20 cellular contexts compared by ENCODE assay signal in genomic region chr20:46185353-46185752, GRCh38.
DNase-seq lines count a peak whose midpoint lies in the region; ATAC-seq, FAIRE-seq and TF ChIP-seq lines count a peak whose summit lies in the region.
"Had no signal": no experiment of that assay in that cellular context is flagged by ENCODE, and none has a peak within 500 bp of the region (broad histone marks: within the 10 kb centered on the region; RNA-seq: fewer than 3 reads in every experiment).

No MANE protein-coding gene starts in this region.

- intact Hi-C loops in HepG2 (cut with micrococcal nuclease; ENCODE audit: unreplicated experiment), result no loop called here
- intact Hi-C loops in right lobe of liver (cut with DNase I), result no loop called here
- intact Hi-C loops in left lung (cut with DNase I), result no loop called here

- CTCF ChIA-PET in HepG2 (lab: Yijun Ruan, JAX; ENCODE audit: low intra/inter-chr PET ratio, low total read pairs) (no interaction called here), H1 (lab: Charles Lee; ENCODE audit: partially characterized antibody) (interaction anchor here (2.0 to 2.9 kb wide), 3 partner anchors 10 to 53 kb away, joined by 11 to 12 read pairs (median 11); no protein-coding TSS in a partner anchor)

- H3K9me3 ChIP-seq in HepG2 (ENCODE audit: low read length) (no peaks in the 10 kb centered on the region), right lobe of liver (no peaks in the 10 kb centered on the region), H1 (ENCODE audit: insufficient read depth in 2 of 2, low read depth in 1 of 2, low read length in 1 of 2) (no peaks in the 10 kb centered on the region), trophoblast cell (ENCODE audit: insufficient read depth, low read depth, low read length) (peaks cover 1% of the 10 kb centered on the region), left lung (no peaks in the 10 kb centered on the region)
- H3K9me3 ChIP-seq: BLaER1, Caco-2 had no signal

- peaks cover 6% of the 10 kb centered on the region; the same call in 1 of the 2 replicates for H3K23me2 ChIP-seq in H1 (ENCODE audit: low read depth, low read length)

- H4K12ac ChIP-seq in trophoblast cell (ENCODE audit: low read depth, low read length), result no peak overlapping the region

- no peak for ATAC-seq in HepG2
- no peak for ATAC-seq in right lobe of liver
- ATAC-seq in left lung, result no peak
- ATAC-seq: CD8-positive, alpha-beta T cell had no signal

- H4K8ac ChIP-seq in H1 (ENCODE audit: extremely low read depth, insufficient read depth, low read length) (no peak overlapping the region), trophoblast cell (ENCODE audit: low read depth, low read length) (no peak overlapping the region)

- H3K4me2 ChIP-seq in HepG2 (ENCODE audit: low read depth, low read length) (no peak overlapping the region), H1 (ENCODE audit: insufficient read depth in 1 of 2, low read depth in 2 of 2, low read length in 2 of 2) (no peak overlapping the region), trophoblast cell (ENCODE audit: low read length) (no peak overlapping the region)
- H3K4me2 ChIP-seq: BLaER1 had no signal

- no peaks in the 10 kb centered on the region for H3K4me1 ChIP-seq in HepG2 (ENCODE audit: insufficient read depth, low read length)
- no peaks in the 10 kb centered on the region for H3K4me1 ChIP-seq in right lobe of liver
- no peaks in the 10 kb centered on the region for H3K4me1 ChIP-seq in H1 (replicated peaks in 1 of 4; ENCODE audit: control insufficient read depth in 3 of 4, insufficient read depth in 4 of 4, low read length in 3 of 4)
- no peaks in the 10 kb centered on the region for H3K4me1 ChIP-seq in trophoblast cell (ENCODE audit: control insufficient read depth in 1 of 2, insufficient read depth in 2 of 2, low read length in 2 of 2)
- H3K4me1 ChIP-seq in left lung, result no peaks in the 10 kb centered on the region
- H3K4me1 ChIP-seq: BLaER1, Caco-2 had no signal

- H3K36me3 ChIP-seq in HepG2 (replicated peaks in 1 of 2; ENCODE audit: control insufficient read depth in 1 of 2, insufficient read depth in 2 of 2, low read length in 2 of 2), result no peaks in the 10 kb centered on the region
- H3K36me3 ChIP-seq in right lobe of liver, result no peaks in the 10 kb centered on the region
- H3K36me3 ChIP-seq in H1 (ENCODE audit: control insufficient read depth in 2 of 4, insufficient read depth in 4 of 4, low read length in 3 of 4), result no peaks in the 10 kb centered on the region
- no peaks in the 10 kb centered on the region for H3K36me3 ChIP-seq in trophoblast cell (ENCODE audit: control insufficient read depth in 1 of 2, insufficient read depth in 2 of 2, low read length in 2 of 2)
- no peaks in the 10 kb centered on the region for H3K36me3 ChIP-seq in left lung
- H3K36me3 ChIP-seq: BLaER1 had no signal

- POLR2A ChIA-PET in HepG2 (lab: Yijun Ruan, JAX) (no interaction called here), H1 (lab: Charles Lee; ENCODE audit: partially characterized antibody) (interaction anchor here (0.7 kb wide), 1 partner anchor 21 kb away, joined by 3 read pairs; no protein-coding TSS in a partner anchor)

- TF ChIP-seq POLR2A in HepG2 (IDR thresholded peaks at IDR 0.05; ENCODE audit: insufficient read depth in 1 of 2, low read depth in 2 of 2, low read length in 2 of 2) (no peak), right lobe of liver (IDR thresholded peaks at IDR 0.05) (no peak), H1 (IDR thresholded peaks at IDR 0.05; ENCODE audit: control extremely low read depth in 1 of 2, low read depth in 2 of 2, low read length in 2 of 2) (no peak)

- H4K20me1 ChIP-seq in HepG2 (ENCODE audit: insufficient read depth, low read length) (no peaks in the 10 kb centered on the region), H1 (replicated peaks in 1 of 2; ENCODE audit: control insufficient read depth in 1 of 2, insufficient read depth in 2 of 2, low read length in 2 of 2) (peaks cover 0 to 3% of the 10 kb centered on the region in 2 experiments)
- H4K20me1 ChIP-seq: BLaER1 had no signal

- H2AFZ ChIP-seq in HepG2 (ENCODE audit: low read length) (no peak overlapping the region), H1 (ENCODE audit: low read length) (no peak overlapping the region), trophoblast cell (ENCODE audit: insufficient read depth, low read length, poor library complexity) (no peak overlapping the region)

- H2BK12ac ChIP-seq in H1 (ENCODE audit: low read depth, low read length) (no peak overlapping the region), trophoblast cell (ENCODE audit: low read length) (no peak overlapping the region)

- FAIRE-seq in HepG2 (lab: Jason Lieb, UNC), result no peak
- no peak for FAIRE-seq in H1 (lab: Jason Lieb, UNC)
- FAIRE-seq: A204.1, G401.6, GM12892 had no signal

- H3K79me2 ChIP-seq in HepG2 (ENCODE audit: insufficient read depth, low read length) (no peaks in the 10 kb centered on the region), H1 (ENCODE audit: control insufficient read depth in 1 of 2, insufficient read depth in 2 of 2, low read length in 2 of 2) (no peaks in the 10 kb centered on the region), trophoblast cell (ENCODE audit: control insufficient read depth, insufficient read depth, low read length, poor library complexity) (no peaks in the 10 kb centered on the region)

- H3K14ac ChIP-seq in H1 (ENCODE audit: insufficient read length) (no peak overlapping the region), trophoblast cell (ENCODE audit: low read length) (no peak overlapping the region)

- H2AK5ac ChIP-seq in H1 (ENCODE audit: low read depth, low read length) (no peak overlapping the region), trophoblast cell (ENCODE audit: low read length) (no peak overlapping the region)

- H3K27ac ChIP-seq in HepG2 (ENCODE audit: extremely low read length, insufficient read depth, low read length), result no peak overlapping the region
- no peak overlapping the region for H3K27ac ChIP-seq in right lobe of liver
- no peak overlapping the region for H3K27ac ChIP-seq in H1 (ENCODE audit: low read depth, low read length)
- H3K27ac ChIP-seq in trophoblast cell (ENCODE audit: low read depth, low read length), result no peak overlapping the region
- no peak overlapping the region for H3K27ac ChIP-seq in left lung
- H3K27ac ChIP-seq: 22Rv1, BLaER1, C4-2B had no signal

- DNase-seq in HepG2 (ENCODE audit: low spot score) (no peak), right lobe of liver (no peak), H1 (ENCODE audit: low read depth in 1 of 2, low spot score in 2 of 2) (no peak), trophoblast cell (no peak), left lung (no peak), NCI-H510A treated with DMSO at 0.1 percent for 48 hours (lab: John Stamatoyannopoulos, UW) (no peak)
- DNase-seq: Caco-2; CD4-positive, CD25-positive, alpha-beta regulatory T cell; CD8-positive, alpha-beta T cell; DMS153; DND-41; GOT3; H7; HCEC 1CT had no signal

- H4K91ac ChIP-seq in H1 (replicated peaks; ENCODE audit: insufficient read length, low read length) (no peak overlapping the region), trophoblast cell (ENCODE audit: low read depth, low read length) (no peak overlapping the region)

- H3K27me3 ChIP-seq in HepG2 (ENCODE audit: control insufficient read depth in 1 of 2, insufficient read depth in 2 of 2, low read length in 2 of 2) (peaks cover 3 to 32% of the 10 kb centered on the region in 2 experiments), right lobe of liver (no peaks in the 10 kb centered on the region), H1 (replicated peaks in 1 of 4; ENCODE audit: control insufficient read depth in 3 of 4, extremely low read depth in 1 of 4, insufficient read depth in 3 of 4, low read length in 3 of 4) (no peaks in the 10 kb centered on the region; a peak in 1 of 7 replicates), trophoblast cell (ENCODE audit: insufficient read depth, low read length) (no peaks in the 10 kb centered on the region), left lung (peaks cover 0 to 72% of the 10 kb centered on the region in 2 donors)
- H3K27me3 ChIP-seq: BLaER1 had no signal

- H3K23ac ChIP-seq in H1 (ENCODE audit: insufficient read length), result no peak overlapping the region
- H3K23ac ChIP-seq in trophoblast cell (ENCODE audit: low read length), result no peak overlapping the region

- TF ChIP-seq EP300 in HepG2 (IDR thresholded peaks at IDR 0.05; ENCODE audit: low read depth in 2 of 2, low read length in 2 of 2) (no peak), HepG2 (CRISPR knock-in tag; IDR thresholded peaks at IDR 0.05; ENCODE audit: borderline replicate concordance) (no peak), H1 (IDR thresholded peaks at IDR 0.05; ENCODE audit: borderline replicate concordance in 1 of 2, low read depth in 2 of 2, low read length in 2 of 2) (no peak)

- H3K4me3 ChIP-seq in HepG2 (replicated peaks in 1 of 3; ENCODE audit: insufficient read depth in 1 of 3, low read depth in 2 of 3, low read length in 3 of 3), result no peak overlapping the region
- no peak overlapping the region for H3K4me3 ChIP-seq in right lobe of liver
- no peak overlapping the region for H3K4me3 ChIP-seq in H1 (ENCODE audit: extremely low read depth in 1 of 4, insufficient read depth in 2 of 4, low read depth in 3 of 4, low read length in 4 of 4)
- peak overlapping the region; percentile 43 for H3K4me3 ChIP-seq in trophoblast cell (ENCODE audit: low read depth, low read length)
- H3K4me3 ChIP-seq in left lung, result no peak overlapping the region
- H3K4me3 ChIP-seq: BLaER1 had no signal

- H2BK5ac ChIP-seq in H1 (ENCODE audit: low read depth, low read length) (no peak overlapping the region), trophoblast cell (ENCODE audit: low read depth, low read length, poor library complexity) (no peak overlapping the region)

- no peak overlapping the region for H2BK20ac ChIP-seq in H1 (ENCODE audit: low read length)

- H3K56ac ChIP-seq in H1 (replicated peaks; ENCODE audit: insufficient read length, low read depth, low read length), result no peak overlapping the region

- H2BK15ac ChIP-seq in H1 (ENCODE audit: low read length), result 0 out of 2 replicates have a peak overlapping the region, but pooled peaks have one; percentile 10

- in situ Hi-C loops in HepG2 (cut with HindIII; ENCODE audit: extremely low pct_ligation_motif_present, low pct_unique_long_range_greater_than_20kb), result no loop called here

- H3K18ac ChIP-seq in H1 (ENCODE audit: extremely low read depth, low read length), result no peak overlapping the region
- no peak overlapping the region for H3K18ac ChIP-seq in trophoblast cell (ENCODE audit: low read length)

- TF ChIP-seq RAD21 in HepG2 (CRISPR knock-in tag; IDR thresholded peaks at IDR 0.05) (no peak), H1 (IDR thresholded peaks at IDR 0.05 in 1 of 2, conservative IDR thresholded peaks at IDR 0.05 in 1 of 2; ENCODE audit: low read depth in 2 of 2, low read length in 2 of 2) (no peak)

- no peak overlapping the region for H4K5ac ChIP-seq in H1 (ENCODE audit: insufficient read length, low read depth, low read length)

- TF ChIP-seq CTCF in HepG2 (CRISPR knock-in tag; IDR thresholded peaks at IDR 0.05), result no peak
- TF ChIP-seq CTCF in right lobe of liver (IDR thresholded peaks at IDR 0.05), result no peak
- no peak for TF ChIP-seq CTCF in H1 (IDR thresholded peaks at IDR 0.05; ENCODE audit: control extremely low read depth in 1 of 3, insufficient read depth in 1 of 3, low read depth in 1 of 3, low read length in 3 of 3)
- TF ChIP-seq CTCF in left lung (IDR thresholded peaks at IDR 0.05), result no peak

- H3K9ac ChIP-seq in HepG2 (ENCODE audit: insufficient read depth, low read depth, low read length), result no peak overlapping the region
- H3K9ac ChIP-seq in H1 (replicated peaks in 1 of 4; ENCODE audit: extremely low read depth in 1 of 4, low read depth in 3 of 4, low read length in 3 of 4), result no peak overlapping the region
- H3K9ac ChIP-seq in trophoblast cell (ENCODE audit: low read length), result no peak overlapping the region
- H3K9ac ChIP-seq: BLaER1 had no signal

- no TSS peak for BruUV-seq in HepG2 (replicated peaks; lab: Mats Ljungman, UMichigan)

- H2BK120ac ChIP-seq in H1 (replicated peaks; ENCODE audit: low read depth, low read length), result no peak overlapping the region
- no peak overlapping the region for H2BK120ac ChIP-seq in trophoblast cell (ENCODE audit: insufficient read depth, low read length, poor library complexity)

- 3% methylated on average over 3 of the region's 3 CpGs for WGBS in HepG2 (ENCODE audit: low lambda C conversion rate)
- 46% methylated on average over 2 of the region's 3 CpGs for WGBS in right lobe of liver (ENCODE audit: insufficient coverage, low coverage, low lambda C conversion rate, missing lambda C conversion rate)
- WGBS in H1 (ENCODE audit: extremely low coverage in 1 of 2, insufficient coverage in 1 of 2, insufficient read length in 1 of 2, insufficient replicate concordance in 2 of 2, low coverage in 1 of 2, low lambda C conversion rate in 2 of 2, missing lambda C conversion rate in 1 of 2), 2 experiments, result 91% methylated on average over 3 of the region's 3 CpGs; no CpG with 5 or more reads in 1 of the 2 experiments
- WGBS in trophoblast cell (ENCODE audit: extremely low coverage, insufficient coverage, insufficient read length), result no CpG with 5 or more reads among the region's 3 CpGs

- H3K79me1 ChIP-seq in H1 (ENCODE audit: low read depth, low read length) (no peaks in the 10 kb centered on the region; the same call in 1 of the 2 replicates), trophoblast cell (ENCODE audit: low read length) (no peaks in the 10 kb centered on the region)

- H3K4ac ChIP-seq in H1 (replicated peaks; ENCODE audit: insufficient read length, low read depth, low read length) (no peak overlapping the region), trophoblast cell (ENCODE audit: low read depth, low read length) (no peak overlapping the region)

Comparison
In these comparisons a context has a peak if more than half of its experiments do, and no peak if none do; other contexts are left out.
1. Of the 41 proteins assayed by ChIP-seq in both HepG2 and H1: peak only in HepG2: none; only in H1: KDM1A; in both: none; in neither: 40.